1 cellular context compared by ENCODE assay signal in the genomic region with DNA sequence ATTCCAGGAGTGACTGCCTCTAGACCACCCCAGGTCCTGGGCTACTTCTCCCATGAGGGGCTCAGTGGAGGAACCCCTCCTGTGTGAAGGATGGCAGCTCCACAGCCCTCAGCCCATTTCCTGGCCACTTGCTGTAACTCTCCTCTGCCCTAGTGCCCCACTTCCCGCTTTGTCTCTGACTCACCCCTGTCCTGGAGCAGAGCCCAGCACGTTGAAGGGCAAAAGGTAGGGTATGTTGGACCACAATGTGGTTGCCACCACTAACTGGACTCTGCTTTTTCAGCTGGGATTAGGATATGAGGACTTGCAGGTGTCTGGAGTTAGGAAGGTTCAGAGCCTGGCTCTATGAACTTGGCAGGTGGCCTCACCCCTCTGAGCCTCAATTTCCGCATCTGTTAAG.
TF ChIP-seq lines count a peak whose summit lies in the region.

No MANE protein-coding gene starts in this region.

TF ChIP-seq in GM23338, 12 proteins besides CTCF, POLR2A, EP300 and RAD21 (continued from another document):
- TF ChIP-seq, protein P1, sequence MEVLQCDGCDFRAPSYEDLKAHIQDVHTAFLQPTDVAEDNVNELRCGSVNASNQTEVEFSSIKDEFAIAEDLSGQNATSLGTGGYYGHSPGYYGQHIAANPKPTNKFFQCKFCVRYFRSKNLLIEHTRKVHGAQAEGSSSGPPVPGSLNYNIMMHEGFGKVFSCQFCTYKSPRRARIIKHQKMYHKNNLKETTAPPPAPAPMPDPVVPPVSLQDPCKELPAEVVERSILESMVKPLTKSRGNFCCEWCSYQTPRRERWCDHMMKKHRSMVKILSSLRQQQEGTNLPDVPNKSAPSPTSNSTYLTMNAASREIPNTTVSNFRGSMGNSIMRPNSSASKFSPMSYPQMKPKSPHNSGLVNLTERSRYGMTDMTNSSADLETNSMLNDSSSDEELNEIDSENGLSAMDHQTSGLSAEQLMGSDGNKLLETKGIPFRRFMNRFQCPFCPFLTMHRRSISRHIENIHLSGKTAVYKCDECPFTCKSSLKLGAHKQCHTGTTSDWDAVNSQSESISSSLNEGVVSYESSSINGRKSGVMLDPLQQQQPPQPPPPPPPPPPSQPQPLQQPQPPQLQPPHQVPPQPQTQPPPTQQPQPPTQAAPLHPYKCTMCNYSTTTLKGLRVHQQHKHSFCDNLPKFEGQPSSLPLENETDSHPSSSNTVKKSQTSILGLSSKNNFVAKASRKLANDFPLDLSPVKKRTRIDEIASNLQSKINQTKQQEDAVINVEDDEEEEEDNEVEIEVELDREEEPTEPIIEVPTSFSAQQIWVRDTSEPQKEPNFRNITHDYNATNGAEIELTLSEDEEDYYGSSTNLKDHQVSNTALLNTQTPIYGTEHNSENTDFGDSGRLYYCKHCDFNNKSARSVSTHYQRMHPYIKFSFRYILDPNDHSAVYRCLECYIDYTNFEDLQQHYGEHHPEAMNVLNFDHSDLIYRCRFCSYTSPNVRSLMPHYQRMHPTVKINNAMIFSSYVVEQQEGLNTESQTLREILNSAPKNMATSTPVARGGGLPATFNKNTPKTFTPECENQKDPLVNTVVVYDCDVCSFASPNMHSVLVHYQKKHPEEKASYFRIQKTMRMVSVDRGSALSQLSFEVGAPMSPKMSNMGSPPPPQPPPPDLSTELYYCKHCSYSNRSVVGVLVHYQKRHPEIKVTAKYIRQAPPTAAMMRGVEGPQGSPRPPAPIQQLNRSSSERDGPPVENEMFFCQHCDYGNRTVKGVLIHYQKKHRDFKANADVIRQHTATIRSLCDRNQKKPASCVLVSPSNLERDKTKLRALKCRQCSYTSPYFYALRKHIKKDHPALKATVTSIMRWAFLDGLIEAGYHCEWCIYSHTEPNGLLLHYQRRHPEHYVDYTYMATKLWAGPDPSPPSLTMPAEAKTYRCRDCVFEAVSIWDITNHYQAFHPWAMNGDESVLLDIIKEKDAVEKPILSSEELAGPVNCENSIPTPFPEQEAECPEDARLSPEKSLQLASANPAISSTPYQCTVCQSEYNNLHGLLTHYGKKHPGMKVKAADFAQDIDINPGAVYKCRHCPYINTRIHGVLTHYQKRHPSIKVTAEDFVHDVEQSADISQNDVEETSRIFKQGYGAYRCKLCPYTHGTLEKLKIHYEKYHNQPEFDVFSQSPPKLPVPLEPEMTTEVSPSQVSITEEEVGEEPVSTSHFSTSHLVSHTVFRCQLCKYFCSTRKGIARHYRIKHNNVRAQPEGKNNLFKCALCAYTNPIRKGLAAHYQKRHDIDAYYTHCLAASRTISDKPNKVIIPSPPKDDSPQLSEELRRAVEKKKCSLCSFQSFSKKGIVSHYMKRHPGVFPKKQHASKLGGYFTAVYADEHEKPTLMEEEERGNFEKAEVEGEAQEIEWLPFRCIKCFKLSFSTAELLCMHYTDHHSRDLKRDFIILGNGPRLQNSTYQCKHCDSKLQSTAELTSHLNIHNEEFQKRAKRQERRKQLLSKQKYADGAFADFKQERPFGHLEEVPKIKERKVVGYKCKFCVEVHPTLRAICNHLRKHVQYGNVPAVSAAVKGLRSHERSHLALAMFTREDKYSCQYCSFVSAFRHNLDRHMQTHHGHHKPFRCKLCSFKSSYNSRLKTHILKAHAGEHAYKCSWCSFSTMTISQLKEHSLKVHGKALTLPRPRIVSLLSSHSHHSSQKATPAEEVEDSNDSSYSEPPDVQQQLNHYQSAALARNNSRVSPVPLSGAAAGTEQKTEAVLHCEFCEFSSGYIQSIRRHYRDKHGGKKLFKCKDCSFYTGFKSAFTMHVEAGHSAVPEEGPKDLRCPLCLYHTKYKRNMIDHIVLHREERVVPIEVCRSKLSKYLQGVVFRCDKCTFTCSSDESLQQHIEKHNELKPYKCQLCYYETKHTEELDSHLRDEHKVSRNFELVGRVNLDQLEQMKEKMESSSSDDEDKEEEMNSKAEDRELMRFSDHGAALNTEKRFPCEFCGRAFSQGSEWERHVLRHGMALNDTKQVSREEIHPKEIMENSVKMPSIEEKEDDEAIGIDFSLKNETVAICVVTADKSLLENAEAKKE (CRISPR knock-in tag; IDR thresholded peaks at IDR 0.05), result no peak
